Comparison of ENCODE assay signal across 8 cellular contexts in genomic region chr9:21465859-21466518, GRCh38. TPM values are rescaled to one million over a fixed set of nuclear protein-coding genes. Genes with fewer than 3 reads are reported as not detected.
DNase-seq lines count a peak whose midpoint lies in the region; ATAC-seq and TF ChIP-seq lines count a peak whose summit lies in the region.

No MANE protein-coding gene starts in this region.

- POLR2A ChIA-PET in GM10248 (lab: Yijun Ruan, JAX) (no interaction called here), RWPE1 (lab: Yijun Ruan, JAX; ENCODE audit: low non-redundant PET) (interaction anchor here (0.7 kb wide), 1 partner anchor 13 kb away, joined by 4 read pairs; no protein-coding TSS in a partner anchor)

- ATAC-seq in HG03045 (IDR thresholded peaks at IDR 0.05; ENCODE audit: unreplicated experiment) = peak; percentile 55

- H3K27ac ChIP-seq in RWPE1 = no peak overlapping the region

- CTCF ChIA-PET in GM10248 (lab: Yijun Ruan, JAX) = interaction anchor here (0.7 to 4.3 kb wide), 20 partner anchors 9 to 1990 kb away, joined by 3 to 25 read pairs (median 4); partner anchors contain the start of gene MTAP
- CTCF ChIA-PET in RWPE1 (lab: Yijun Ruan, JAX) = interaction anchor here (0.6 to 0.7 kb wide), 4 partner anchors 27 to 305 kb away, joined by 3 to 4 read pairs (median 4); no protein-coding TSS in a partner anchor

- peak; percentile 78 for TF ChIP-seq CTCF in GM10248 (IDR thresholded peaks at IDR 0.05; ENCODE audit: control extremely low read depth, extremely low read depth, low read depth, missing control alignments)
- peak; percentile 58 for TF ChIP-seq CTCF in RWPE1 (conservative IDR thresholded peaks at IDR 0.05; ENCODE audit: low read depth)

- peak; percentile 64 for DNase-seq in AG20443 (ENCODE audit: low spot score)
- peak; percentile 54 for DNase-seq in GM10248 (ENCODE audit: extremely low spot score)
- peak; percentile 13 for DNase-seq in RWPE1 (ENCODE audit: low spot score)
- DNase-seq in fibroblast of peridontal ligament (ENCODE audit: extremely low read depth) = peak; percentile 81
- peak; percentile 27 for DNase-seq in pulmonary artery endothelial cell (ENCODE audit: low read depth, low spot score)
- no peak for DNase-seq in GDM1 (lab: John Stamatoyannopoulos, UW)
- no peak for DNase-seq in activated naive CD4-positive, alpha-beta T cell treated with Interleukin-2 at 50 U/mL for 16 hours

RNA-seq across cellular contexts. Expression of gene IFNE, which starts 16.1 kb away (rescaled TPM):
- 0.92 and 1.0 TPM in 2 replicates for total RNA-seq in pulmonary artery endothelial cell

RNA-seq across cellular contexts. Expression of gene IFNA1, which starts 25.8 kb away (rescaled TPM):
- not detected in 2 replicates for total RNA-seq in pulmonary artery endothelial cell

RNA-seq across cellular contexts. Expression of gene IFNA8, which starts 57.1 kb away (rescaled TPM):
- not detected in 2 replicates for total RNA-seq in pulmonary artery endothelial cell

Comparison
In these comparisons a context has a peak if more than half of its experiments do, and no peak if none do; other contexts are left out.
1. DNase-seq: peak in AG20443 (single experiment), GM10248 (single experiment), RWPE1 (single experiment), fibroblast of peridontal ligament (single experiment) and pulmonary artery endothelial cell (single experiment); none in GDM1 (single experiment) and activated naive CD4-positive, alpha-beta T cell treated with Interleukin-2 at 50 U/mL for 16 hours (single experiment).